Comparison of ENCODE assay signal across 16 cellular contexts in genomic region chr1:33442141-33442540, GRCh38.
"Had no signal": no experiment of that assay in that cellular context is flagged by ENCODE, and none has a peak within 500 bp of the region (broad histone marks: within the 10 kb centered on the region; RNA-seq: fewer than 3 reads in every experiment).

No MANE protein-coding gene starts in this region.

- H3K27ac ChIP-seq: colonic mucosa, gastrocnemius medialis, heart left ventricle, parathyroid adenoma, stomach had no signal

- H3K27me3 ChIP-seq: colonic mucosa, gastrocnemius medialis, heart left ventricle, stomach had no signal

- DNase-seq: activated CD4-positive, alpha-beta T cell treated with anti-CD3 and anti-CD28 coated beads, Interleukin-2, amount 10 ng/mL, durations not matched to agents 24 days and 14 days; activated CD8-positive, alpha-beta T cell treated with anti-CD3 and anti-CD28 coated beads for 36 hours; activated naive CD4-positive, alpha-beta T cell treated with anti-CD3 and anti-CD28 coated beads for 36 hours; activated T-cell treated with anti-CD3 and anti-CD28 coated beads, Interleukin-2, amount 50 U/mL, for 1 hour; aorta; colonic mucosa; gastrocnemius medialis; heart left ventricle; natural killer cell; retina; stimulated activated CD4-positive, alpha-beta T cell treated with anti-CD3 and anti-CD28 coated beads, Interleukin-4, amount 100 ng/mL, for 1 hour; stomach; T1000; trophoblast cell had no signal

- ATAC-seq: activated CD8-positive, alpha-beta T cell treated with anti-CD3 and anti-CD28 coated beads for 36 hours; gastrocnemius medialis; heart left ventricle; natural killer cell; stimulated activated effector memory CD8-positive, alpha-beta T cell treated with anti-CD3 and anti-CD28 coated beads, Interleukin-12 subunit alpha, Interleukin-12 subunit beta, amount 100 ng/mL, for 72 hours had no signal

- H3K79me2 ChIP-seq: parathyroid adenoma had no signal

- H3K4me1 ChIP-seq: colonic mucosa had no signal

- H2AFZ ChIP-seq: parathyroid adenoma had no signal

- H3K9ac ChIP-seq: parathyroid adenoma had no signal

- H3K9me3 ChIP-seq: colonic mucosa, gastrocnemius medialis, heart left ventricle had no signal

- H3K4me3 ChIP-seq: colonic mucosa, gastrocnemius medialis, heart left ventricle, stomach had no signal

- H3K36me3 ChIP-seq: colonic mucosa, gastrocnemius medialis, heart left ventricle, stomach had no signal
